ENCODE assay signal across 15 cellular contexts in genomic region chr4:114921790-114922581, GRCh38.
DNase-seq lines count a peak whose midpoint lies in the region; ATAC-seq, FAIRE-seq and TF ChIP-seq lines count a peak whose summit lies in the region.
"Had no signal": no experiment of that assay in that cellular context is flagged by ENCODE, and none has a peak within 500 bp of the region (broad histone marks: within the 10 kb centered on the region; RNA-seq: fewer than 3 reads in every experiment).

No MANE protein-coding gene starts in this region.

- H3K4me2 ChIP-seq in neuronal stem cell (ENCODE audit: insufficient read depth, low read length, poor library complexity, severe bottlenecking) = no peak overlapping the region

- no peak for TF ChIP-seq CTCF in astrocyte of the spinal cord (IDR thresholded peaks at IDR 0.05; ENCODE audit: low read depth, low read length)

- H3K9me3 ChIP-seq in neuronal stem cell (replicated peaks in 1 of 2; ENCODE audit: control insufficient read depth in 2 of 2, insufficient read depth in 1 of 2, low read depth in 1 of 2, low read length in 2 of 2) = no peaks in the 10 kb centered on the region
- H3K9me3 ChIP-seq: heart right ventricle had no signal

- no peak overlapping the region for H2BK12ac ChIP-seq in neuronal stem cell (ENCODE audit: low read length)

- POLR2A ChIA-PET in activated CD4-positive, alpha-beta T cell treated with anti-CD3 and anti-CD28 coated beads for 36 hours (lab: Charles Lee) = no interaction called here

- CTCF ChIA-PET in activated CD4-positive, alpha-beta T cell treated with anti-CD3 and anti-CD28 coated beads for 36 hours (lab: Charles Lee) = no interaction called here

- intact Hi-C loops in activated CD4-positive, alpha-beta T cell treated with anti-CD3 and anti-CD28 coated beads for 36 hours (cut with DNase I, micrococcal nuclease) = no loop called here

- no peaks in the 10 kb centered on the region for H3K79me1 ChIP-seq in neuronal stem cell (ENCODE audit: low read depth, low read length)

- H4K91ac ChIP-seq in neuronal stem cell (ENCODE audit: low read depth, low read length, poor library complexity) = no peak overlapping the region

- no peaks in the 10 kb centered on the region for H3K36me3 Mint-ChIP-seq in activated CD4-positive, alpha-beta T cell treated with anti-CD3 and anti-CD28 coated beads for 36 hours (ENCODE audit: low read depth)
- H3K36me3 Mint-ChIP-seq: activated CD4-positive, alpha-beta memory T cell treated with anti-CD3 and anti-CD28 coated beads for 36 hours; brain; CD8-positive, alpha-beta T cell had no signal

- no peaks in the 10 kb centered on the region for H3K36me3 ChIP-seq in neuronal stem cell (replicated peaks in 1 of 2; ENCODE audit: control insufficient read depth in 2 of 2, insufficient read depth in 2 of 2, low read length in 2 of 2)
- H3K36me3 ChIP-seq: heart right ventricle had no signal

- H2BK15ac ChIP-seq in neuronal stem cell (ENCODE audit: low read length) = no peak overlapping the region

- peak overlapping the region; percentile 33 for H3K27ac ChIP-seq in neuronal stem cell (replicated peaks; ENCODE audit: low read length)
- H3K27ac ChIP-seq: heart right ventricle had no signal

- H3K18ac ChIP-seq in neuronal stem cell (ENCODE audit: low read length) = no peak overlapping the region

- H2BK5ac ChIP-seq in neuronal stem cell (ENCODE audit: low read length) = no peak overlapping the region

- no CpG with 5 or more reads among the region's 12 CpGs for WGBS in neuronal stem cell (ENCODE audit: extremely low coverage in 2 of 2, insufficient read length in 2 of 2, insufficient replicate concordance in 1 of 2), 2 donors

- no peak overlapping the region for H2AK5ac ChIP-seq in neuronal stem cell (ENCODE audit: low read depth, low read length)

- H3K4me3 ChIP-seq in astrocyte of the spinal cord (ENCODE audit: low read depth, low read length) (no peak overlapping the region), neuronal stem cell (ENCODE audit: low read length in 2 of 2) (peak overlapping the region in 1 of 2 donors; percentile 24)
- H3K4me3 ChIP-seq: heart right ventricle had no signal

- no peaks in the 10 kb centered on the region for H3K27me3 ChIP-seq in neuronal stem cell (ENCODE audit: control insufficient read depth in 3 of 3, insufficient read depth in 3 of 3, low read depth in 1 of 3, low read length in 3 of 3)
- H3K27me3 ChIP-seq: heart right ventricle had no signal

- peak overlapping the region; percentile 66 for H2AFZ ChIP-seq in neuronal stem cell (ENCODE audit: low read length)

- H3K4me3 Mint-ChIP-seq in activated CD4-positive, alpha-beta T cell treated with anti-CD3 and anti-CD28 coated beads for 36 hours = no peak overlapping the region
- H3K4me3 Mint-ChIP-seq: activated CD4-positive, alpha-beta memory T cell treated with anti-CD3 and anti-CD28 coated beads for 36 hours; brain; CD8-positive, alpha-beta T cell; T-helper 1 cell treated with Interleukin-12 subunit alpha and Interleukin-12 subunit beta and Interleukin-4 antibody, amounts not matched to agents 30 μg/mL and 1 μg/mL, for 36 hours had no signal

- H3K4ac ChIP-seq in neuronal stem cell (ENCODE audit: low read length) = no peak overlapping the region

- in situ Hi-C loops in KBM-7 (cut with MboI; ENCODE audit: low pct_unique_long_range_greater_than_20kb, low sequenced_read_pairs) = no loop called here
- in situ Hi-C loops in astrocyte of the spinal cord (cut with HindIII; ENCODE audit: low sequenced_read_pairs) = no loop called here

- peaks cover 8 to 19% of the 10 kb centered on the region in 2 donors for H3K4me1 ChIP-seq in neuronal stem cell (ENCODE audit: control insufficient read depth in 2 of 2, insufficient read depth in 1 of 2, low read depth in 1 of 2, low read length in 2 of 2)
- H3K4me1 ChIP-seq: heart right ventricle had no signal

- no peaks in the 10 kb centered on the region for H3K9me3 Mint-ChIP-seq in activated CD4-positive, alpha-beta T cell treated with anti-CD3 and anti-CD28 coated beads for 36 hours (ENCODE audit: low read depth)
- H3K9me3 Mint-ChIP-seq: activated CD4-positive, alpha-beta memory T cell treated with anti-CD3 and anti-CD28 coated beads for 36 hours; brain; CD8-positive, alpha-beta T cell; T-helper 1 cell treated with Interleukin-12 subunit alpha and Interleukin-12 subunit beta and Interleukin-4 antibody, amounts not matched to agents 30 μg/mL and 1 μg/mL, for 36 hours had no signal

- H3K23ac ChIP-seq in neuronal stem cell (ENCODE audit: low read depth, low read length, poor library complexity) = no peak overlapping the region

- H3K27me3 Mint-ChIP-seq in activated CD4-positive, alpha-beta T cell treated with anti-CD3 and anti-CD28 coated beads for 36 hours = no peaks in the 10 kb centered on the region
- H3K27me3 Mint-ChIP-seq: activated CD4-positive, alpha-beta memory T cell treated with anti-CD3 and anti-CD28 coated beads for 36 hours; brain had no signal

- H4K8ac ChIP-seq in neuronal stem cell (ENCODE audit: low read depth, low read length) = no peak overlapping the region

- H3K4me1 Mint-ChIP-seq in activated CD4-positive, alpha-beta T cell treated with anti-CD3 and anti-CD28 coated beads for 36 hours = no peaks in the 10 kb centered on the region

- DNase-seq in KBM-7 (peak; percentile 5), NCI-H2196 (lab: John Stamatoyannopoulos, UW; ENCODE audit: unreplicated experiment) (peak; percentile 67), astrocyte of the spinal cord (ENCODE audit: low read depth, low spot score) (peak; percentile 14), neuronal stem cell (ENCODE audit: low spot score) (no peak), HCEC 1CT (no peak), frontal cortex (ENCODE audit: low spot score in 2 of 2) (no peak)
- DNase-seq in stimulated activated naive CD8-positive, alpha-beta T cell treated with anti-CD3 and anti-CD28 coated beads, Interleukin-15, Interleukin-2, amounts not matched to agents 100 U/mL and 50 U/mL, for 24 hours = no peak
- no peak for DNase-seq in activated CD4-positive, alpha-beta T cell treated with anti-CD3 and anti-CD28 coated beads for 36 hours
- DNase-seq: activated CD4-positive, alpha-beta memory T cell treated with anti-CD3 and anti-CD28 coated beads for 36 hours; CD8-positive, alpha-beta T cell; heart right ventricle; left ventricle myocardium superior had no signal

- no peak overlapping the region for H3K9ac ChIP-seq in neuronal stem cell (ENCODE audit: low read depth, low read length, poor library complexity)

- ATAC-seq in stimulated activated naive CD8-positive, alpha-beta T cell treated with anti-CD3 and anti-CD28 coated beads, Interleukin-15, Interleukin-2, amounts not matched to agents 100 U/mL and 50 U/mL, for 24 hours = no peak
- no peak for ATAC-seq in activated CD4-positive, alpha-beta T cell treated with anti-CD3 and anti-CD28 coated beads for 36 hours
- ATAC-seq: CD8-positive, alpha-beta T cell; heart right ventricle; left ventricle myocardium superior had no signal

- FAIRE-seq in frontal cortex (lab: Jason Lieb, UNC) = no peak
- FAIRE-seq: endothelial cell of umbilical vein had no signal

- H3K14ac ChIP-seq in neuronal stem cell (ENCODE audit: low read length) = no peak overlapping the region

- H3K27ac Mint-ChIP-seq in activated CD4-positive, alpha-beta T cell treated with anti-CD3 and anti-CD28 coated beads for 36 hours = no peak overlapping the region
- H3K27ac Mint-ChIP-seq: activated CD4-positive, alpha-beta memory T cell treated with anti-CD3 and anti-CD28 coated beads for 36 hours; CD8-positive, alpha-beta T cell; T-helper 1 cell treated with Interleukin-12 subunit alpha and Interleukin-12 subunit beta and Interleukin-4 antibody, amounts not matched to agents 30 μg/mL and 1 μg/mL, for 36 hours had no signal

- H2BK120ac ChIP-seq in neuronal stem cell (ENCODE audit: low read depth, low read length) = no peak overlapping the region

Comparison
In these comparisons a context has a peak if more than half of its experiments do, and no peak if none do; other contexts are left out.
1. DNase-seq: peak in KBM-7 (single experiment), NCI-H2196 (single experiment) and astrocyte of the spinal cord (single experiment); none in neuronal stem cell (single experiment), stimulated activated naive CD8-positive, alpha-beta T cell treated with anti-CD3 and anti-CD28 coated beads, Interleukin-15, Interleukin-2, amounts not matched to agents 100 U/mL and 50 U/mL, for 24 hours (single experiment), activated CD4-positive, alpha-beta T cell treated with anti-CD3 and anti-CD28 coated beads for 36 hours (single experiment), HCEC 1CT (single experiment) and frontal cortex (0 of 2).